ENCODE assay signal across 1 cellular context in the genomic region with DNA sequence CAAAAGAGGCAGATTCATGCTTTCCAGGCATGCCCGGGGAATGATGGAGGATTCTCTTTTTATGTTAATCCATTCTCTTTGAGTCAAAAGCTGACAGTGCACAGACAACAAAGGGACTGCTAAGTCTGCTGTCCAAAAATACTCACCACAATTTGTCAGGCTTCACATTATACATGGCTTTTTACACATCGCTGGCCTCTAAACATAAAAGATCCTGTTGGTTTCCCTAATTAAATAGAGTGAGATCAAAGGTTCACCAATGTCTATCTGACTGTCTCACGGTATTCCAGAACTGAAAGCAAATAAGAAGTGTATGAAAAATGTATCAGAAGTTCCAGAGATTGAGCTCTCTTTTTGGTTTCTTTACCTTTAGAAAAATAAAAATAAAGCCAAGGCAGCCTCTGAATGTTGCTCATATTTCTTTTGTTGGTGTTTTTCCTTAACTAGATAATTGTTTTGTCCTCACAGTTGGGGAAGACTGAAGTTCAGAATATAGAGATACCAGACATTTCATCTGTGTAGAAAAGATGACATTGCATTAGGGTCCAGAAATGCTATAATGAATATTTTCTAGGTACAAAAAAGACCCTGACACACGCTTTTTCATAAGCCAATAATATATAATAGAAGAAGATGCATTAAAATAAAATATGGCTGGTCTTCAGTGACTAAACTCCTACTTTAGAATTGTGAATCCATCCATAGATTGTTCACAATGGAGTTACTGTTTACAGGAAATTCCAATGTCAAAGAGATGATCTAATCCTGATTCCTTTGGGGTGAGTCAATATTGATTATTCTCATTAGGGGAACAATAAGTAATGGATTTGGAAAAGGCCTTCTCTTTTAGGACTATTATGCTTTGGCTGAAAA.
A peak's percentile ranks its signal among the peaks of the same experiment; 100 is the strongest.
TF ChIP-seq lines count a peak whose summit lies in the region.

No MANE protein-coding gene starts in this region.

TF ChIP-seq in HepG2, 621 proteins besides CTCF, POLR2A, EP300 and RAD21 (continued from another document and continues in another):
- TF ChIP-seq, protein P1, sequence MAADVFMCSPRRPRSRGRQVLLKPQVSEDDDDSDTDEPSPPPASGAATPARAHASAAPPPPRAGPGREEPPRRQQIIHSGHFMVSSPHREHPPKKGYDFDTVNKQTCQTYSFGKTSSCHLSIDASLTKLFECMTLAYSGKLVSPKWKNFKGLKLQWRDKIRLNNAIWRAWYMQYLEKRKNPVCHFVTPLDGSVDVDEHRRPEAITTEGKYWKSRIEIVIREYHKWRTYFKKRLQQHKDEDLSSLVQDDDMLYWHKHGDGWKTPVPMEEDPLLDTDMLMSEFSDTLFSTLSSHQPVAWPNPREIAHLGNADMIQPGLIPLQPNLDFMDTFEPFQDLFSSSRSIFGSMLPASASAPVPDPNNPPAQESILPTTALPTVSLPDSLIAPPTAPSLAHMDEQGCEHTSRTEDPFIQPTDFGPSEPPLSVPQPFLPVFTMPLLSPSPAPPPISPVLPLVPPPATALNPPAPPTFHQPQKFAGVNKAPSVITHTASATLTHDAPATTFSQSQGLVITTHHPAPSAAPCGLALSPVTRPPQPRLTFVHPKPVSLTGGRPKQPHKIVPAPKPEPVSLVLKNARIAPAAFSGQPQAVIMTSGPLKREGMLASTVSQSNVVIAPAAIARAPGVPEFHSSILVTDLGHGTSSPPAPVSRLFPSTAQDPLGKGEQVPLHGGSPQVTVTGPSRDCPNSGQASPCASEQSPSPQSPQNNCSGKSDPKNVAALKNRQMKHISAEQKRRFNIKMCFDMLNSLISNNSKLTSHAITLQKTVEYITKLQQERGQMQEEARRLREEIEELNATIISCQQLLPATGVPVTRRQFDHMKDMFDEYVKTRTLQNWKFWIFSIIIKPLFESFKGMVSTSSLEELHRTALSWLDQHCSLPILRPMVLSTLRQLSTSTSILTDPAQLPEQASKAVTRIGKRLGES (CRISPR knock-in tag; IDR thresholded peaks at IDR 0.05; ENCODE audit: borderline replicate concordance): 0 out of 2 replicates have a peak, but pooled peaks have one; percentile 47
- TF ChIP-seq PPARG (CRISPR knock-in tag; conservative IDR thresholded peaks at IDR 0.05) (peak; percentile 48), GFI1 (CRISPR knock-in tag; IDR thresholded peaks at IDR 0.05; ENCODE audit: borderline replicate concordance) (no peak), TCF7L2 (IDR thresholded peaks at IDR 0.05; ENCODE audit: low read depth, low read length) (peak; percentile 87), ZNF383 (CRISPR knock-in tag; IDR thresholded peaks at IDR 0.05; ENCODE audit: borderline replicate concordance) (no peak), FOXK2 (IDR thresholded peaks at IDR 0.05) (no peak), HOXA5 (CRISPR knock-in tag; IDR thresholded peaks at IDR 0.05) (peak; percentile 51), SP4 (CRISPR knock-in tag; IDR thresholded peaks at IDR 0.05) (no peak), ZBTB21 (CRISPR knock-in tag; IDR thresholded peaks at IDR 0.05) (no peak), SIX4 (CRISPR knock-in tag; IDR thresholded peaks at IDR 0.05) (0 out of 2 replicates have a peak, but pooled peaks have one; percentile 29), ONECUT2 (CRISPR knock-in tag; IDR thresholded peaks at IDR 0.05) (peak; percentile 88), POGZ (CRISPR knock-in tag; IDR thresholded peaks at IDR 0.05) (peak; percentile 24; the same call in 1 of the 2 replicates), ZNF878 (CRISPR knock-in tag; IDR thresholded peaks at IDR 0.05) (no peak), SKI (IDR thresholded peaks at IDR 0.05; ENCODE audit: partially characterized antibody) (peak; percentile 86), RBFOX2 (IDR thresholded peaks at IDR 0.05; ENCODE audit: low read depth, low read length) (peak; percentile 45; the same call in 1 of the 2 replicates), ZNF607 (CRISPR knock-in tag; IDR thresholded peaks at IDR 0.05; ENCODE audit: borderline replicate concordance) (no peak), FOXJ3 (CRISPR knock-in tag; IDR thresholded peaks at IDR 0.05; ENCODE audit: borderline replicate concordance) (peak; percentile 85; the same call in 1 of the 2 replicates), IRF2 (CRISPR knock-in tag; IDR thresholded peaks at IDR 0.05) (peak; percentile 56; the same call in 1 of the 2 replicates), SAP130 (CRISPR knock-in tag; IDR thresholded peaks at IDR 0.05; ENCODE audit: low read depth) (peak; percentile 67), ZNF589 (CRISPR knock-in tag; conservative IDR thresholded peaks at IDR 0.05) (no peak), EHMT2 (IDR thresholded peaks at IDR 0.05; ENCODE audit: borderline replicate concordance, low read depth, low read length) (peak; percentile 85; the same call in 1 of the 2 replicates), ZNF234 (CRISPR knock-in tag; conservative IDR thresholded peaks at IDR 0.05) (no peak), FOSL2 (CRISPR knock-in tag; IDR thresholded peaks at IDR 0.05) (peak; percentile 67), SP5 (CRISPR knock-in tag; IDR thresholded peaks at IDR 0.05; ENCODE audit: borderline replicate concordance, low read depth) (0 out of 2 replicates have a peak, but pooled peaks have one; percentile 28), KDM5A (IDR thresholded peaks at IDR 0.05; ENCODE audit: borderline replicate concordance, low read length) (no peak), TARDBP (CRISPR knock-in tag; IDR thresholded peaks at IDR 0.05) (peak; percentile 39; the same call in 1 of the 2 replicates), KAT2B (IDR thresholded peaks at IDR 0.05; ENCODE audit: borderline replicate concordance, low read depth, low read length) (peak; percentile 56; the same call in 1 of the 2 replicates), KLF11 (CRISPR knock-in tag; IDR thresholded peaks at IDR 0.05) (no peak), ZNF563 (CRISPR knock-in tag; IDR thresholded peaks at IDR 0.05) (no peak), U2AF2 (IDR thresholded peaks at IDR 0.05; ENCODE audit: low read depth, low read length) (no peak), MYNN (CRISPR knock-in tag; IDR thresholded peaks at IDR 0.05; ENCODE audit: low read depth) (no peak), ADNP (CRISPR knock-in tag; IDR thresholded peaks at IDR 0.05) (no peak), ZNF615 (CRISPR knock-in tag; IDR thresholded peaks at IDR 0.05; ENCODE audit: borderline replicate concordance) (no peak)
- TF ChIP-seq, protein P2, sequence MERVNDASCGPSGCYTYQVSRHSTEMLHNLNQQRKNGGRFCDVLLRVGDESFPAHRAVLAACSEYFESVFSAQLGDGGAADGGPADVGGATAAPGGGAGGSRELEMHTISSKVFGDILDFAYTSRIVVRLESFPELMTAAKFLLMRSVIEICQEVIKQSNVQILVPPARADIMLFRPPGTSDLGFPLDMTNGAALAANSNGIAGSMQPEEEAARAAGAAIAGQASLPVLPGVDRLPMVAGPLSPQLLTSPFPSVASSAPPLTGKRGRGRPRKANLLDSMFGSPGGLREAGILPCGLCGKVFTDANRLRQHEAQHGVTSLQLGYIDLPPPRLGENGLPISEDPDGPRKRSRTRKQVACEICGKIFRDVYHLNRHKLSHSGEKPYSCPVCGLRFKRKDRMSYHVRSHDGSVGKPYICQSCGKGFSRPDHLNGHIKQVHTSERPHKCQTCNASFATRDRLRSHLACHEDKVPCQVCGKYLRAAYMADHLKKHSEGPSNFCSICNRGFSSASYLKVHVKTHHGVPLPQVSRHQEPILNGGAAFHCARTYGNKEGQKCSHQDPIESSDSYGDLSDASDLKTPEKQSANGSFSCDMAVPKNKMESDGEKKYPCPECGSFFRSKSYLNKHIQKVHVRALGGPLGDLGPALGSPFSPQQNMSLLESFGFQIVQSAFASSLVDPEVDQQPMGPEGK (CRISPR knock-in tag; IDR thresholded peaks at IDR 0.05): peak; percentile 15; the same call in 1 of the 2 replicates
- TF ChIP-seq, protein P3, sequence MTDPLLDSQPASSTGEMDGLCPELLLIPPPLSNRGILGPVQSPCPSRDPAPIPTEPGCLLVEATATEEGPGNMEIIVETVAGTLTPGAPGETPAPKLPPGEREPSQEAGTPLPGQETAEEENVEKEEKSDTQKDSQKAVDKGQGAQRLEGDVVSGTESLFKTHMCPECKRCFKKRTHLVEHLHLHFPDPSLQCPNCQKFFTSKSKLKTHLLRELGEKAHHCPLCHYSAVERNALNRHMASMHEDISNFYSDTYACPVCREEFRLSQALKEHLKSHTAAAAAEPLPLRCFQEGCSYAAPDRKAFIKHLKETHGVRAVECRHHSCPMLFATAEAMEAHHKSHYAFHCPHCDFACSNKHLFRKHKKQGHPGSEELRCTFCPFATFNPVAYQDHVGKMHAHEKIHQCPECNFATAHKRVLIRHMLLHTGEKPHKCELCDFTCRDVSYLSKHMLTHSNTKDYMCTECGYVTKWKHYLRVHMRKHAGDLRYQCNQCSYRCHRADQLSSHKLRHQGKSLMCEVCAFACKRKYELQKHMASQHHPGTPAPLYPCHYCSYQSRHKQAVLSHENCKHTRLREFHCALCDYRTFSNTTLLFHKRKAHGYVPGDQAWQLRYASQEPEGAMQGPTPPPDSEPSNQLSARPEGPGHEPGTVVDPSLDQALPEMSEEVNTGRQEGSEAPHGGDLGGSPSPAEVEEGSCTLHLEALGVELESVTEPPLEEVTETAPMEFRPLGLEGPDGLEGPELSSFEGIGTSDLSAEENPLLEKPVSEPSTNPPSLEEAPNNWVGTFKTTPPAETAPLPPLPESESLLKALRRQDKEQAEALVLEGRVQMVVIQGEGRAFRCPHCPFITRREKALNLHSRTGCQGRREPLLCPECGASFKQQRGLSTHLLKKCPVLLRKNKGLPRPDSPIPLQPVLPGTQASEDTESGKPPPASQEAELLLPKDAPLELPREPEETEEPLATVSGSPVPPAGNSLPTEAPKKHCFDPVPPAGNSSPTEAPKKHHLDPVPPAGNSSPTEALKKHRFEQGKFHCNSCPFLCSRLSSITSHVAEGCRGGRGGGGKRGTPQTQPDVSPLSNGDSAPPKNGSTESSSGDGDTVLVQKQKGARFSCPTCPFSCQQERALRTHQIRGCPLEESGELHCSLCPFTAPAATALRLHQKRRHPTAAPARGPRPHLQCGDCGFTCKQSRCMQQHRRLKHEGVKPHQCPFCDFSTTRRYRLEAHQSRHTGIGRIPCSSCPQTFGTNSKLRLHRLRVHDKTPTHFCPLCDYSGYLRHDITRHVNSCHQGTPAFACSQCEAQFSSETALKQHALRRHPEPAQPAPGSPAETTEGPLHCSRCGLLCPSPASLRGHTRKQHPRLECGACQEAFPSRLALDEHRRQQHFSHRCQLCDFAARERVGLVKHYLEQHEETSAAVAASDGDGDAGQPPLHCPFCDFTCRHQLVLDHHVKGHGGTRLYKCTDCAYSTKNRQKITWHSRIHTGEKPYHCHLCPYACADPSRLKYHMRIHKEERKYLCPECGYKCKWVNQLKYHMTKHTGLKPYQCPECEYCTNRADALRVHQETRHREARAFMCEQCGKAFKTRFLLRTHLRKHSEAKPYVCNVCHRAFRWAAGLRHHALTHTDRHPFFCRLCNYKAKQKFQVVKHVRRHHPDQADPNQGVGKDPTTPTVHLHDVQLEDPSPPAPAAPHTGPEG (CRISPR knock-in tag; IDR thresholded peaks at IDR 0.05): no peak
- TF ChIP-seq, protein P4, sequence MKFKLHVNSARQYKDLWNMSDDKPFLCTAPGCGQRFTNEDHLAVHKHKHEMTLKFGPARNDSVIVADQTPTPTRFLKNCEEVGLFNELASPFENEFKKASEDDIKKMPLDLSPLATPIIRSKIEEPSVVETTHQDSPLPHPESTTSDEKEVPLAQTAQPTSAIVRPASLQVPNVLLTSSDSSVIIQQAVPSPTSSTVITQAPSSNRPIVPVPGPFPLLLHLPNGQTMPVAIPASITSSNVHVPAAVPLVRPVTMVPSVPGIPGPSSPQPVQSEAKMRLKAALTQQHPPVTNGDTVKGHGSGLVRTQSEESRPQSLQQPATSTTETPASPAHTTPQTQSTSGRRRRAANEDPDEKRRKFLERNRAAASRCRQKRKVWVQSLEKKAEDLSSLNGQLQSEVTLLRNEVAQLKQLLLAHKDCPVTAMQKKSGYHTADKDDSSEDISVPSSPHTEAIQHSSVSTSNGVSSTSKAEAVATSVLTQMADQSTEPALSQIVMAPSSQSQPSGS (CRISPR knock-in tag; IDR thresholded peaks at IDR 0.05): peak; percentile 97
- TF ChIP-seq, protein P5, sequence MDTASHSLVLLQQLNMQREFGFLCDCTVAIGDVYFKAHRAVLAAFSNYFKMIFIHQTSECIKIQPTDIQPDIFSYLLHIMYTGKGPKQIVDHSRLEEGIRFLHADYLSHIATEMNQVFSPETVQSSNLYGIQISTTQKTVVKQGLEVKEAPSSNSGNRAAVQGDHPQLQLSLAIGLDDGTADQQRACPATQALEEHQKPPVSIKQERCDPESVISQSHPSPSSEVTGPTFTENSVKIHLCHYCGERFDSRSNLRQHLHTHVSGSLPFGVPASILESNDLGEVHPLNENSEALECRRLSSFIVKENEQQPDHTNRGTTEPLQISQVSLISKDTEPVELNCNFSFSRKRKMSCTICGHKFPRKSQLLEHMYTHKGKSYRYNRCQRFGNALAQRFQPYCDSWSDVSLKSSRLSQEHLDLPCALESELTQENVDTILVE (CRISPR knock-in tag; IDR thresholded peaks at IDR 0.05): peak; percentile 42; the same call in 1 of the 2 replicates
- TF ChIP-seq, protein P6, sequence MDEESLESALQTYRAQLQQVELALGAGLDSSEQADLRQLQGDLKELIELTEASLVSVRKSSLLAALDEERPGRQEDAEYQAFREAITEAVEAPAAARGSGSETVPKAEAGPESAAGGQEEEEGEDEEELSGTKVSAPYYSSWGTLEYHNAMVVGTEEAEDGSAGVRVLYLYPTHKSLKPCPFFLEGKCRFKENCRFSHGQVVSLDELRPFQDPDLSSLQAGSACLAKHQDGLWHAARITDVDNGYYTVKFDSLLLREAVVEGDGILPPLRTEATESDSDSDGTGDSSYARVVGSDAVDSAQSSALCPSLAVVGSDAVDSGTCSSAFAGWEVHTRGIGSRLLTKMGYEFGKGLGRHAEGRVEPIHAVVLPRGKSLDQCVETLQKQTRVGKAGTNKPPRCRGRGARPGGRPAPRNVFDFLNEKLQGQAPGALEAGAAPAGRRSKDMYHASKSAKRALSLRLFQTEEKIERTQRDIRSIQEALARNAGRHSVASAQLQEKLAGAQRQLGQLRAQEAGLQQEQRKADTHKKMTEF (CRISPR knock-in tag; IDR thresholded peaks at IDR 0.05): peak; percentile 38; the same call in 1 of the 2 replicates
- TF ChIP-seq, protein P7, sequence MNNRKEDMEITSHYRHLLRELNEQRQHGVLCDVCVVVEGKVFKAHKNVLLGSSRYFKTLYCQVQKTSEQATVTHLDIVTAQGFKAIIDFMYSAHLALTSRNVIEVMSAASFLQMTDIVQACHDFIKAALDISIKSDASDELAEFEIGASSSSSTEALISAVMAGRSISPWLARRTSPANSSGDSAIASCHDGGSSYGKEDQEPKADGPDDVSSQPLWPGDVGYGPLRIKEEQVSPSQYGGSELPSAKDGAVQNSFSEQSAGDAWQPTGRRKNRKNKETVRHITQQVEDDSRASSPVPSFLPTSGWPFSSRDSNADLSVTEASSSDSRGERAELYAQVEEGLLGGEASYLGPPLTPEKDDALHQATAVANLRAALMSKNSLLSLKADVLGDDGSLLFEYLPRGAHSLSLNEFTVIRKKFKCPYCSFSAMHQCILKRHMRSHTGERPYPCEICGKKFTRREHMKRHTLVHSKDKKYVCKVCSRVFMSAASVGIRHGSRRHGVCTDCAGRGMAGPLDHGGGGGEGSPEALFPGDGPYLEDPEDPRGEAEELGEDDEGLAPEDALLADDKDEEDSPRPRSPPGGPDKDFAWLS (CRISPR knock-in tag; IDR thresholded peaks at IDR 0.05; ENCODE audit: borderline replicate concordance): no peak
